Comparison of ENCODE assay signal across 8 cellular contexts in the genomic region with DNA sequence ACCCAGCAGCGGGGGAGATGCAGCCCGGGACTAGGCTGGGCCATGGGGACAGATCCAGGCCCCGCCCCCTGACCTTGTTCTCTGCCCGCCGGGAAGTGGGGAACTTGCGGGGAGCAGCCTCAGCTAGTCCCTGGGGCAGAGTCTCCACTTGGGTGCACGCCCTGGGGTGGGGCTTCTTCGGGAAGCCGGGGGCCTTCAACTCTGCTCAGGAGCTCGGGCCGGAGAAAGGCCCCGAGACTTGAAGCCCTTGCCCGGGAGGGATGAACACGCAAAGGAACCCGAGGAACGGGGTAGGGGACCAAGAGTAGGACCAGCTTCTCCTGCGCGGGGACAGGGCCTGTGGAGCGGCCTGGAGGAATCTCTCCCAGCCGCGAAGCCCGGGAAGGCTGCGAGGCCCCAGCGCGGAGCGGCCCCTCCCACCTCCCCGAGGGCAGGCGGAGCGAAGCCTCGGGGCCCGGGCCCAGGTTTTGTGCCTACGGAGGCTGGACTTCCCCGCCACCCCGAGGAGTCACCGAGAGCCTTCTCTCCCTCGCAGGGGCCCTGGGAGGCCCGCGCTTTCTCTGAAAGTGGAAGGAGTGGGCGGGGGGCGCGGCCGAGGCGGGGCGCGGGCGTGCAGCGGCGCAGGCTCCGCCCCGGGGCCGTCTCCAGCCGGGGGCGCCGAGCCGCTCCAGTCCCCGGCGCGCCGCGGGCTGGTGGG. TPM values are rescaled to one million over a fixed set of nuclear protein-coding genes. Genes with fewer than 3 reads are reported as not detected.
A peak's percentile ranks its signal among the peaks of the same experiment; 100 is the strongest.
DNase-seq lines count a peak whose midpoint lies in the region; ATAC-seq and TF ChIP-seq lines count a peak whose summit lies in the region.

A gene (plus strand): TSS at position 670 of the 697 bp plus-strand sequence. CDS start 54 bp downstream, outside the sequence.

- ATAC-seq in GM21717 (IDR thresholded peaks at IDR 0.05; ENCODE audit: unreplicated experiment) (peak; percentile 67), heart right ventricle (peak; percentile 74 to 88 (median 81)), aorta (ENCODE audit: low FRiP score) (peak; percentile 78)

- peak in 1 of 9 donors; percentile 7 for TF ChIP-seq CTCF in heart right ventricle (IDR thresholded peaks at IDR 0.05)

- H3K27me3 ChIP-seq in heart right ventricle: peaks cover 7 to 77% (median 56%) of the 10 kb centered on the region in 7 donors
- no peaks in the 10 kb centered on the region for H3K27me3 ChIP-seq in aorta (ENCODE audit: control insufficient read depth in 1 of 2, insufficient read depth in 2 of 2, low read length in 1 of 2)

- peaks cover 26% of the 10 kb centered on the region for H3K4me1 Mint-ChIP-seq in activated naive CD8-positive, alpha-beta T cell treated with anti-CD3 and anti-CD28 coated beads for 36 hours

- DNase-seq in ELR (ENCODE audit: low read depth) (peak; percentile 89), KBM-7 (peak; percentile 88), SKM-1 treated with dmso at 0.1 percent for 144 hours (lab: John Stamatoyannopoulos, UW; ENCODE audit: unreplicated experiment) (peak; percentile 44), heart right ventricle (peak; percentile 61 to 73), putamen (ENCODE audit: low spot score) (peak; percentile 59), aorta (peak; percentile 81 to 91)
- DNase-seq in activated naive CD8-positive, alpha-beta T cell treated with anti-CD3 and anti-CD28 coated beads for 36 hours: peak; percentile 94

- WGBS in heart right ventricle, 2 donors: 0 to 1% methylated on average over 49 to 60 of the region's 60 CpGs
- 0 to 1% methylated on average over 23 to 60 of the region's 60 CpGs for WGBS in aorta, 2 donors

- peaks cover 55% of the 10 kb centered on the region for H3K27me3 Mint-ChIP-seq in activated naive CD8-positive, alpha-beta T cell treated with anti-CD3 and anti-CD28 coated beads for 36 hours

- in situ Hi-C loops in KBM-7 (cut with MboI; ENCODE audit: low pct_unique_long_range_greater_than_20kb, low sequenced_read_pairs): no loop called here

- intact Hi-C loops in heart right ventricle (cut with DNase I): loop anchor here in 2 of 10 donors (5.0 to 10.0 kb wide), 2 partner anchors 61 to 209 kb away; a partner anchor contains a TSS
- intact Hi-C loops in aorta (cut with DNase I): loop anchor here in 1 of 2 donors (5.0 kb wide), 1 partner anchor 76 kb away; a partner anchor contains a TSS

- peak within 1 kb of the TSS; percentile 71 for H3K4me3 Mint-ChIP-seq in activated naive CD8-positive, alpha-beta T cell treated with anti-CD3 and anti-CD28 coated beads for 36 hours

- peak within 1 kb of the TSS; percentile 67 for H3K27ac Mint-ChIP-seq in activated naive CD8-positive, alpha-beta T cell treated with anti-CD3 and anti-CD28 coated beads for 36 hours

- H3K27ac ChIP-seq in heart right ventricle: peak within 1 kb of the TSS in 7 of 10 donors; percentile 21 to 70 (median 55)
- H3K27ac ChIP-seq in aorta (ENCODE audit: low read depth in 1 of 2, low read length in 2 of 2): no peak within 1 kb of the TSS

- H3K4me3 ChIP-seq in heart right ventricle (peak within 1 kb of the TSS; percentile 48 to 91 (median 70)), aorta (ENCODE audit: low read length in 2 of 2) (peak within 1 kb of the TSS; percentile 62 to 84)

- peaks cover 1% of the 10 kb centered on the region for H3K36me3 Mint-ChIP-seq in activated naive CD8-positive, alpha-beta T cell treated with anti-CD3 and anti-CD28 coated beads for 36 hours

- H3K9me3 ChIP-seq in heart right ventricle (no peaks in the 10 kb centered on the region), aorta (ENCODE audit: control insufficient read depth, low read length) (no peaks in the 10 kb centered on the region)

- H3K36me3 ChIP-seq in heart right ventricle (no peaks in the 10 kb centered on the region), aorta (ENCODE audit: control insufficient read depth in 1 of 2, insufficient read depth in 2 of 2, low read length in 1 of 2) (no peaks in the 10 kb centered on the region)

- H3K4me1 ChIP-seq in heart right ventricle (peaks cover 7 to 41% (median 34%) of the 10 kb centered on the region in 9 donors), aorta (ENCODE audit: control insufficient read depth in 1 of 2, insufficient read depth in 2 of 2, low read length in 2 of 2) (no peaks in the 10 kb centered on the region)

- H3K9me3 Mint-ChIP-seq in activated naive CD8-positive, alpha-beta T cell treated with anti-CD3 and anti-CD28 coated beads for 36 hours: no peaks in the 10 kb centered on the region

RNA-seq across cellular contexts. Expression of the gene that starts here (rescaled TPM):
- 1 to 10 TPM; 1.3 to 1.6 TPM for total RNA-seq in activated naive CD8-positive, alpha-beta T cell treated with anti-CD3 and anti-CD28 coated beads for 36 hours
- total RNA-seq in heart right ventricle (1 to 10 TPM in 6 of 10 donors, under 1 TPM in 4; 0.55 to 6.8 (median 1.5) TPM), aorta (under 1 TPM; 0.29 to 0.33 TPM)
- polyA plus RNA-seq in heart right ventricle (1 to 10 TPM; 1.7 to 4.4 TPM), aorta (1 to 10 TPM in 1 of 2 donors, under 1 TPM in 1; 0.43 to 8.1 TPM)

Comparison
In these comparisons a context has a peak if more than half of its experiments do, and no peak if none do; other contexts are left out.
1. DNase-seq: peak in every context shown above with its lines; median percentile 94 in activated naive CD8-positive, alpha-beta T cell treated with anti-CD3 and anti-CD28 coated beads for 36 hours; 89 in ELR; 88 in KBM-7; 86 in aorta; 67 in heart right ventricle; 59 in putamen; 44 in SKM-1 treated with dmso at 0.1 percent for 144 hours.
2. H3K27ac ChIP-seq: peak in heart right ventricle (7 of 10); none in aorta (0 of 2).
3. Peak in every context shown above with its lines, with median percentiles within 50 percentile points of each other: ATAC-seq.